8 cellular contexts compared by ENCODE assay signal in the genomic region with DNA sequence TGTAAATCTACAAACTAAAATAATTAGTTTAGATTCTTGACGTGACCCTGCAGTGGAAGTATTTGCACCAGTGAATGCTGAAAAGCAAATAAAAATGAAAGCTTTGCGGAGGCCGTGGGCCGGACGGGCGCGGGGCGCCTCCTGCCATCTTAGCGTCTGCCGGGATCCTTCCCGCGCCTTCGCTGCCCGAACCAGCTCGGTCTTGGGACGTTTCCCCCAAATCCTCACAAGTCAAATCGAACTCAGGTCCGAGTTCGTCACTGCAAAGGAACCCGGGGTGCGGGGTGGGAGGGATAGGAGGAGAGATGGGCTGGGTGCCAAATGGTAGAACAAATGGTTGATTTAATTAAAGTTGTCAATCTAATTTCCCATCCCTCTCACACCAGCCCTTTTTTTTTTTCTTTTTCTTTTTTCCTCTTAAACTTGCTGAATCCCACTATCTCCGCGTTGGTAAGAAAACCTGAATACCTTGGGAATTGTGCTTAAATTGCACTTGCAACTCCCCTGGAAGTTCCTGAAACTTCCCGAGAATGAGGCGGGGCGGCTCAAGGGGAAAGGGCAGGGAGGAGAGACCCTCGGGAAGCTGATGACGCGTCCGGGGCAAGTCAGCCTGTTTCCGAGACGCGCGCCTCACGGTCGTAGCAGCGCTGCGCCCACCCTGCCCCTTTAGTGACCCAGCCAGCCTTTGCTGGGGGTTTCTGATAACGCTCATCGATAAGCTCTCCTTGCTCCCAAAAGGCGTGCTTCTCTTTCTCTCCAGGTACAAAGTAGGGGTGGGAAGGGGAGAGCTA. TPM values are rescaled to one million over a fixed set of nuclear protein-coding genes. Genes with fewer than 3 reads are reported as not detected.
A peak's percentile ranks its signal among the peaks of the same experiment; 100 is the strongest.
DNase-seq lines count a peak whose midpoint lies in the region; ATAC-seq and TF ChIP-seq lines count a peak whose summit lies in the region.

No MANE protein-coding gene starts in this region.

- H3K9ac ChIP-seq in HUES48 (ENCODE audit: low read depth, low read length) (peak overlapping the region; percentile 97), parathyroid adenoma (peak overlapping the region; percentile 39)

- H3K4me3 ChIP-seq in HUES48 (ENCODE audit: low read depth, low read length) (peak overlapping the region; percentile 87), heart left ventricle (peak overlapping the region; percentile 47 to 86 (median 72)), parathyroid adenoma (ENCODE audit: low read depth, low read length) (peak overlapping the region; percentile 96)

- in situ Hi-C loops in ACHN (cut with HindIII; ENCODE audit: low pct_ligation_motif_present, low pct_unique_long_range_greater_than_20kb, low sequenced_read_pairs) = no loop called here

- no peak overlapping the region for H3K27ac Mint-ChIP-seq in activated naive CD8-positive, alpha-beta T cell

- DNase-seq in ACHN (peak; percentile 46), heart left ventricle (peak; percentile 59 to 72 (median 66)), RKO (ENCODE audit: low spot score) (no peak)
- DNase-seq in activated effector memory CD4-positive, alpha-beta T cell treated with Interleukin-2 at 50 U/mL for 16 hours = no peak

- intact Hi-C loops in heart left ventricle (cut with DNase I) = loop anchor here in 8 of 10 donors (2.0 to 10.0 kb wide), 13 partner anchors 145 to 958 kb away; partner anchors contain the start of gene HSF2 (in 1 of the 8)

- peak overlapping the region; percentile 78 for H2AFZ ChIP-seq in parathyroid adenoma

- H3K27me3 Mint-ChIP-seq in activated naive CD8-positive, alpha-beta T cell = peaks cover 19% of the 10 kb centered on the region

- H3K27me3 ChIP-seq in HUES48 (ENCODE audit: control insufficient read depth, insufficient read depth, low read length) (no peaks in the 10 kb centered on the region), heart left ventricle (peaks cover 0 to 22% (median 0%) of the 10 kb centered on the region in 9 donors), parathyroid adenoma (ENCODE audit: control insufficient read depth, insufficient read depth, low read length) (no peaks in the 10 kb centered on the region)

- H3K27ac ChIP-seq in HUES48 (ENCODE audit: low read depth, low read length) (peak overlapping the region; percentile 98), heart left ventricle (peak overlapping the region; percentile 82 to 95 (median 92)), parathyroid adenoma (peak overlapping the region; percentile 95)

- peaks cover 41% of the 10 kb centered on the region for H3K4me1 ChIP-seq in HUES48 (ENCODE audit: control insufficient read depth, insufficient read depth, low read length)
- H3K4me1 ChIP-seq in heart left ventricle = peaks cover 0 to 42% (median 6%) of the 10 kb centered on the region in 12 donors
- H3K4me1 ChIP-seq in parathyroid adenoma = peaks cover 9% of the 10 kb centered on the region

- peak overlapping the region; percentile 85 for H3K4me3 Mint-ChIP-seq in activated naive CD8-positive, alpha-beta T cell

- WGBS in heart left ventricle, 4 donors = 0 to 1% (median 0%) methylated on average over 41 of the region's 41 CpGs

- no peak for TF ChIP-seq CTCF in heart left ventricle (IDR thresholded peaks at IDR 0.05)
- TF ChIP-seq CTCF in parathyroid adenoma (IDR thresholded peaks at IDR 0.05) = no peak

- H3K9me3 ChIP-seq in HUES48 (ENCODE audit: control insufficient read depth, insufficient read depth, low read length) (no peaks in the 10 kb centered on the region), heart left ventricle (no peaks in the 10 kb centered on the region), parathyroid adenoma (ENCODE audit: control insufficient read depth, low read length) (no peaks in the 10 kb centered on the region)

- H3K4me2 ChIP-seq in parathyroid adenoma (ENCODE audit: low read length) = peak overlapping the region; percentile 89

- no peak for TF ChIP-seq POLR2A in heart left ventricle (IDR thresholded peaks at IDR 0.05)

- ATAC-seq in heart left ventricle (peak in 3 of 4 donors; percentile 46 to 66 (median 54)), GM19395 (IDR thresholded peaks at IDR 0.05; ENCODE audit: unreplicated experiment) (no peak)

- no peaks in the 10 kb centered on the region for H3K9me3 Mint-ChIP-seq in activated naive CD8-positive, alpha-beta T cell (ENCODE audit: low read depth)

- H3K4me1 Mint-ChIP-seq in activated naive CD8-positive, alpha-beta T cell (ENCODE audit: low read depth) = peaks cover 17% of the 10 kb centered on the region

- no peaks in the 10 kb centered on the region for H3K36me3 Mint-ChIP-seq in activated naive CD8-positive, alpha-beta T cell

- H3K79me2 ChIP-seq in parathyroid adenoma = peaks cover 3% of the 10 kb centered on the region

- H3K36me3 ChIP-seq in HUES48 (ENCODE audit: control insufficient read depth, insufficient read depth, low read length) (peaks cover 26% of the 10 kb centered on the region), heart left ventricle (no peaks in the 10 kb centered on the region), parathyroid adenoma (ENCODE audit: control insufficient read depth, insufficient read depth, low read length) (no peaks in the 10 kb centered on the region)

RNA-seq across cellular contexts. Expression of gene GJA1, which starts 1.7 kb away (rescaled TPM):
- 100 to 1,000 TPM; 158 to 404 (median 233) TPM for total RNA-seq in heart left ventricle
- 100 to 1,000 TPM; 103 to 121 TPM for polyA plus RNA-seq in heart left ventricle

Comparison
In these comparisons a context has a peak if more than half of its experiments do, and no peak if none do; other contexts are left out.
1. DNase-seq: peak in ACHN (single experiment) and heart left ventricle (5 of 5); none in RKO (single experiment) and activated effector memory CD4-positive, alpha-beta T cell treated with Interleukin-2 at 50 U/mL for 16 hours (single experiment).
2. Peak in every context shown above with its lines, with median percentiles within 50 percentile points of each other: H3K27ac ChIP-seq and H3K4me3 ChIP-seq.